8 cellular contexts compared by ENCODE assay signal in genomic region chr4:86934147-86934771, GRCh38. TPM values are rescaled to one million over a fixed set of nuclear protein-coding genes. Genes with fewer than 3 reads are reported as not detected.
A peak's percentile ranks its signal among the peaks of the same experiment; 100 is the strongest.
DNase-seq lines count a peak whose midpoint lies in the region; ATAC-seq and TF ChIP-seq lines count a peak whose summit lies in the region.

No MANE protein-coding gene starts in this region.

- H3K79me2 ChIP-seq in OCI-LY1 (ENCODE audit: insufficient read depth, low read length), result peaks cover 11% of the 10 kb centered on the region

- H3K4me1 ChIP-seq in OCI-LY1 (ENCODE audit: insufficient read depth, low read length, severe bottlenecking), result peaks cover 55% of the 10 kb centered on the region
- no peaks in the 10 kb centered on the region for H3K4me1 ChIP-seq in colonic mucosa
- H3K4me1 ChIP-seq in mucosa of stomach (ENCODE audit: control insufficient read depth, insufficient read depth, low read length), result peaks cover 10% of the 10 kb centered on the region

- H4K20me1 ChIP-seq in OCI-LY1 (ENCODE audit: insufficient read depth, low read length), result no peaks in the 10 kb centered on the region

- intact Hi-C loops in colonic mucosa (cut with DNase I), result loop anchor here (1.0 kb wide), 1 partner anchor 72 kb away; no protein-coding TSS in a partner anchor

- H3K9me2 ChIP-seq in OCI-LY1 (ENCODE audit: low read depth, low read length), result no peaks in the 10 kb centered on the region

- TF ChIP-seq CTCF in OCI-LY1 (IDR thresholded peaks at IDR 0.05; ENCODE audit: low read length) (no peak), colonic mucosa (IDR thresholded peaks at IDR 0.05) (no peak)

- H3K36me3 ChIP-seq in OCI-LY1 (ENCODE audit: insufficient read depth, low read length) (no peaks in the 10 kb centered on the region), colonic mucosa (no peaks in the 10 kb centered on the region), mucosa of stomach (ENCODE audit: control insufficient read depth, insufficient read depth, low read length) (no peaks in the 10 kb centered on the region)

- H3K27ac ChIP-seq in OCI-LY1 (ENCODE audit: low read depth, low read length, poor library complexity, severe bottlenecking), result peak overlapping the region; percentile 66
- peak overlapping the region; percentile 99 for H3K27ac ChIP-seq in colonic mucosa

- H3K4me3 ChIP-seq in OCI-LY1 (ENCODE audit: low read depth, low read length, poor library complexity, severe bottlenecking) (peak overlapping the region; percentile 78), colonic mucosa (peak overlapping the region; percentile 95), mucosa of stomach (ENCODE audit: low read length) (peak overlapping the region; percentile 46)

- H3K27me3 ChIP-seq in OCI-LY1 (ENCODE audit: insufficient read depth, low read length), result no peaks in the 10 kb centered on the region
- H3K27me3 ChIP-seq in colonic mucosa, result no peaks in the 10 kb centered on the region
- no peaks in the 10 kb centered on the region for H3K27me3 ChIP-seq in mucosa of stomach (ENCODE audit: control insufficient read depth, insufficient read depth, low read length)

- in situ Hi-C loops in G401 (cut with HindIII; ENCODE audit: low sequenced_read_pairs), result no loop called here

- peak overlapping the region; percentile 64 for H3K9ac ChIP-seq in OCI-LY1 (ENCODE audit: low read length)
- H3K9ac ChIP-seq in colonic mucosa (ENCODE audit: low read depth in 2 of 2, low read length in 2 of 2), result peak overlapping the region; percentile 48 to 89
- H3K9ac ChIP-seq in mucosa of stomach (ENCODE audit: low read length), result peak overlapping the region; percentile 85

- ATAC-seq in HG03469 (IDR thresholded peaks at IDR 0.05; ENCODE audit: unreplicated experiment) (no peak), HG02588 (IDR thresholded peaks at IDR 0.05; ENCODE audit: unreplicated experiment) (no peak)

- H3K9me3 ChIP-seq in OCI-LY1 (ENCODE audit: low read length) (no peaks in the 10 kb centered on the region), colonic mucosa (no peaks in the 10 kb centered on the region), mucosa of stomach (ENCODE audit: control insufficient read depth, low read length) (no peaks in the 10 kb centered on the region)

- peaks cover 8% of the 10 kb centered on the region; the same call in 1 of the 2 replicates for H3F3A ChIP-seq in OCI-LY1 (ENCODE audit: insufficient read depth, low read length)

- DNase-seq in G401 (ENCODE audit: low spot score) (peak; percentile 25), colonic mucosa (peak; percentile 40), islet precursor cell (no peak), DMS53 treated with DMSO at 0.1 percent for 48 hours (lab: John Stamatoyannopoulos, UW; ENCODE audit: unreplicated experiment) (no peak)

- H2AFZ ChIP-seq in OCI-LY1 (ENCODE audit: low read length), result no peak overlapping the region

- peak overlapping the region; percentile 85 for H3K4me2 ChIP-seq in OCI-LY1 (ENCODE audit: low read length)

RNA-seq across cellular contexts. Expression of gene AFF1, which starts 0.6 kb away (rescaled TPM):
- 0.61 and 0.68 TPM in 2 replicates for total RNA-seq in G401 (2014; rRNA removed; shearing (Covaris generic))
- total RNA-seq in colonic mucosa, result 100 to 1,000 TPM in 1 of 2 donors, 10 to 100 TPM in 1; 73.5 to 104 TPM

RNA-seq across cellular contexts. Expression of gene C4orf36, which starts 42.0 kb away (rescaled TPM):
- 0.78 TPM in 1 of 2 replicates, not detected in the other for total RNA-seq in G401 (2014; rRNA removed; shearing (Covaris generic))
- total RNA-seq in colonic mucosa, result under 1 TPM in 1 of 2 donors, not detected in 1; 0.54 TPM

Comparison
In these comparisons a context has a peak if more than half of its experiments do, and no peak if none do; other contexts are left out.
1. DNase-seq: peak in G401 (single experiment) and colonic mucosa (single experiment); none in islet precursor cell (single experiment) and DMS53 treated with DMSO at 0.1 percent for 48 hours (single experiment).
2. RNA of gene AFF1, which starts 0.6 kb away (total RNA-seq): 73.5 to 104 TPM in colonic mucosa; 0.61 to 0.68 TPM in G401; every median in the first group is over 10 times any median in the second.
3. Peak in every context shown above with its lines, with median percentiles within 50 percentile points of each other: H3K4me3 ChIP-seq and H3K9ac ChIP-seq.